9 cellular contexts compared by ENCODE assay signal in the genomic region with DNA sequence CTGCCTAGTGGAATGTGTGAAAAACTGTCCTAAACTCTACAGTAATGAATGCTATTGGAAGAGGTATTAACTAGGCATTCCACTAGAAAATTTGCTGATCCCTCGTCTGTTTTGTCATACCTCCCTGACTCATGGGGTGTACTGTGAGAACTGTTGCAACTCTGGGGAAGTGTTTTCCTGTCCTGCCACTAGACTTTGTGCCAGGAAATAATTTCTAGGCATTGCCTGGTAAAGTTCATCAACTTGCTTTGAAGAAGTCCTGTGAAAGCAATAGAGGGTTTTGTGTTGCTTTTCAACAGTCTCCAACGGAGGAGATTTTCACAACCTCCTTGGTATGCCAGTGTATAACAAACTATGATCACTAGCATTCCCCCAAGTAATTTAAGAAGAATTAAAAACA.
DNase-seq lines count a peak whose midpoint lies in the region; ATAC-seq and TF ChIP-seq lines count a peak whose summit lies in the region.
"Had no signal": no experiment of that assay in that cellular context is flagged by ENCODE, and none has a peak within 500 bp of the region (broad histone marks: within the 10 kb centered on the region; RNA-seq: fewer than 3 reads in every experiment).

No MANE protein-coding gene starts in this region.

- CTCF ChIA-PET in CD4-positive, alpha-beta memory T cell (lab: Charles Lee; ENCODE audit: partially characterized antibody), result no interaction called here

- POLR2A ChIA-PET in CD4-positive, alpha-beta memory T cell (lab: Charles Lee; ENCODE audit: partially characterized antibody), result no interaction called here

- ATAC-seq in GM19324 (IDR thresholded peaks at IDR 0.05; ENCODE audit: low FRiP score, unreplicated experiment), result no peak
- ATAC-seq: mucosa of descending colon had no signal

- H3K4me1 ChIP-seq in ascending aorta (peaks cover 5 to 35% of the 10 kb centered on the region in 2 donors), rectal smooth muscle tissue (ENCODE audit: control insufficient read depth, insufficient read depth, low read length) (peaks cover 37% of the 10 kb centered on the region), MM.1S (ENCODE audit: low read length) (no peaks in the 10 kb centered on the region), HAP-1 (peaks cover 22% of the 10 kb centered on the region)
- H3K4me1 ChIP-seq in CD4-positive, alpha-beta memory T cell (ENCODE audit: insufficient read depth, low read length), result no peaks in the 10 kb centered on the region

- intact Hi-C loops in ascending aorta (cut with DNase I), result loop anchor here (1.0 to 5.0 kb wide), 3 partner anchors 37 to 267 kb away; a partner anchor contains a TSS
- intact Hi-C loops in CD4-positive, alpha-beta memory T cell (cut with micrococcal nuclease), result loop anchor here (2.0 to 10.0 kb wide), 3 partner anchors 394 to 957 kb away; a partner anchor contains a TSS

- no peak overlapping the region for H2AFZ ChIP-seq in MM.1S (ENCODE audit: low read length)

- H3K27ac Mint-ChIP-seq in CD4-positive, alpha-beta memory T cell, result no peak overlapping the region

- H3K27me3 Mint-ChIP-seq in CD4-positive, alpha-beta memory T cell, result peaks cover 2 to 4% of the 10 kb centered on the region in 2 donors

- H3K36me3 ChIP-seq in ascending aorta, result no peaks in the 10 kb centered on the region
- H3K36me3 ChIP-seq in rectal smooth muscle tissue (ENCODE audit: control insufficient read depth, insufficient read depth, low read length), result no peaks in the 10 kb centered on the region
- no peaks in the 10 kb centered on the region for H3K36me3 ChIP-seq in MM.1S (replicated peaks; ENCODE audit: insufficient read depth, low read length)
- H3K36me3 ChIP-seq in CD4-positive, alpha-beta memory T cell (ENCODE audit: insufficient read depth, low read length), result no peaks in the 10 kb centered on the region
- H3K36me3 ChIP-seq in HAP-1 (replicated peaks), result no peaks in the 10 kb centered on the region

- peaks cover 0 to 9% (median 2%) of the 10 kb centered on the region in 8 donors for H3K9me3 Mint-ChIP-seq in CD4-positive, alpha-beta memory T cell

- H3K36me3 Mint-ChIP-seq in CD4-positive, alpha-beta memory T cell, result peaks cover 0 to 1% of the 10 kb centered on the region in 2 donors

- H3K9me3 ChIP-seq in ascending aorta, result peaks cover 0 to 9% of the 10 kb centered on the region in 2 donors
- H3K9me3 ChIP-seq in MM.1S (replicated peaks; ENCODE audit: insufficient read depth, low read length), result no peaks in the 10 kb centered on the region
- no peaks in the 10 kb centered on the region for H3K9me3 ChIP-seq in CD4-positive, alpha-beta memory T cell (ENCODE audit: control insufficient read depth in 1 of 2, low read length in 2 of 2)
- no peaks in the 10 kb centered on the region for H3K9me3 ChIP-seq in HAP-1
- H3K9me3 ChIP-seq: mucosa of descending colon had no signal

- H3K27ac ChIP-seq in ascending aorta, result peak overlapping the region; percentile 65 to 83
- H3K27ac ChIP-seq in rectal smooth muscle tissue (ENCODE audit: low read depth, low read length), result peak overlapping the region; percentile 74
- no peak overlapping the region for H3K27ac ChIP-seq in MM.1S (ENCODE audit: low read length)
- H3K27ac ChIP-seq in CD4-positive, alpha-beta memory T cell (ENCODE audit: low read depth, low read length), result no peak overlapping the region

- H3K27me3 ChIP-seq in ascending aorta, result no peaks in the 10 kb centered on the region
- H3K27me3 ChIP-seq in rectal smooth muscle tissue (ENCODE audit: control insufficient read depth, insufficient read depth, low read length), result no peaks in the 10 kb centered on the region
- no peaks in the 10 kb centered on the region for H3K27me3 ChIP-seq in MM.1S (replicated peaks; ENCODE audit: insufficient read depth, low read length)
- no peaks in the 10 kb centered on the region for H3K27me3 ChIP-seq in CD4-positive, alpha-beta memory T cell (ENCODE audit: insufficient read depth, low read length)
- H3K27me3 ChIP-seq in HAP-1 (ENCODE audit: low read depth), result no peaks in the 10 kb centered on the region

- no peaks in the 10 kb centered on the region for H3F3A ChIP-seq in MM.1S (ENCODE audit: insufficient read depth, low read length)

- H3K9me2 ChIP-seq in MM.1S (replicated peaks; ENCODE audit: insufficient read depth, low read length), result no peaks in the 10 kb centered on the region

- H3K4me3 Mint-ChIP-seq in CD4-positive, alpha-beta memory T cell, result no peak overlapping the region

- no peaks in the 10 kb centered on the region for H3K4me1 Mint-ChIP-seq in CD4-positive, alpha-beta memory T cell

- no peaks in the 10 kb centered on the region for H4K20me1 ChIP-seq in MM.1S (ENCODE audit: insufficient read depth, low read length)

- no peaks in the 10 kb centered on the region for H3K79me2 ChIP-seq in MM.1S (ENCODE audit: low read length)

- in situ Hi-C loops in HAP-1 (cut with MboI; ENCODE audit: low sequenced_read_pairs), result loop anchor here (25.0 kb wide), 1 partner anchor 1107 kb away; no protein-coding TSS in a partner anchor

- DNase-seq in EH (ENCODE audit: low read depth) (peak; percentile 89), ascending aorta (ENCODE audit: low spot score in 2 of 2) (no peak), foreskin melanocyte (peak; percentile 61), MM.1S (no peak), HAP-1 (ENCODE audit: low spot score in 2 of 2) (no peak)
- no peak for DNase-seq in CD4-positive, alpha-beta memory T cell
- DNase-seq: mucosa of descending colon had no signal

- H3K4me3 ChIP-seq in ascending aorta (no peak overlapping the region), rectal smooth muscle tissue (ENCODE audit: low read length) (no peak overlapping the region), MM.1S (ENCODE audit: low read length) (no peak overlapping the region), HAP-1 (no peak overlapping the region)
- H3K4me3 ChIP-seq in CD4-positive, alpha-beta memory T cell (ENCODE audit: low read length in 2 of 2), result no peak overlapping the region
- H3K4me3 ChIP-seq: mucosa of descending colon had no signal

- TF ChIP-seq CTCF in ascending aorta (IDR thresholded peaks at IDR 0.05), result no peak
- no peak for TF ChIP-seq CTCF in MM.1S (IDR thresholded peaks at IDR 0.05; ENCODE audit: low read length)

- H3K9ac ChIP-seq in rectal smooth muscle tissue (ENCODE audit: low read length), result no peak overlapping the region
- no peak overlapping the region for H3K9ac ChIP-seq in MM.1S (ENCODE audit: low read length)

- H3K4me2 ChIP-seq in MM.1S (ENCODE audit: low read depth, low read length), result no peak overlapping the region

Comparison
In these comparisons a context has a peak if more than half of its experiments do, and no peak if none do; other contexts are left out.
1. DNase-seq: peak in EH (single experiment) and foreskin melanocyte (single experiment); none in ascending aorta (0 of 2), MM.1S (single experiment), CD4-positive, alpha-beta memory T cell (0 of 5) and HAP-1 (0 of 2).
2. H3K27ac ChIP-seq: peak in ascending aorta (2 of 2) and rectal smooth muscle tissue (single experiment); none in MM.1S (single experiment) and CD4-positive, alpha-beta memory T cell (single experiment).